2 cellular contexts compared by ENCODE assay signal in genomic region chr11:72091292-72091691, GRCh38.
TF ChIP-seq lines count a peak whose summit lies in the region.

No MANE protein-coding gene starts in this region.

TF ChIP-seq in IMR-90, 13 proteins besides CTCF, POLR2A, EP300 and RAD21 (continued from another document):
- TF ChIP-seq MAZ (IDR thresholded peaks at IDR 0.05; ENCODE audit: borderline replicate concordance, low read depth, low read length) (0 out of 2 replicates have a peak, but pooled peaks have one; percentile 30), RFX5 (IDR thresholded peaks at IDR 0.05; ENCODE audit: low read depth, low read length) (no peak), SMC3 (IDR thresholded peaks at IDR 0.05; ENCODE audit: low read depth, low read length) (peak; percentile 96), NFE2L2 (IDR thresholded peaks at IDR 0.05; ENCODE audit: low read depth, low read length) (no peak), RCOR1 (IDR thresholded peaks at IDR 0.05; ENCODE audit: insufficient replicate concordance, low read length) (no peak), BHLHE40 (IDR thresholded peaks at IDR 0.05; ENCODE audit: low read depth, low read length) (no peak)

TF ChIP-seq in SK-N-SH, 30 proteins besides CTCF, POLR2A, EP300 and RAD21 (continued from another document):
- TF ChIP-seq, protein P1, sequence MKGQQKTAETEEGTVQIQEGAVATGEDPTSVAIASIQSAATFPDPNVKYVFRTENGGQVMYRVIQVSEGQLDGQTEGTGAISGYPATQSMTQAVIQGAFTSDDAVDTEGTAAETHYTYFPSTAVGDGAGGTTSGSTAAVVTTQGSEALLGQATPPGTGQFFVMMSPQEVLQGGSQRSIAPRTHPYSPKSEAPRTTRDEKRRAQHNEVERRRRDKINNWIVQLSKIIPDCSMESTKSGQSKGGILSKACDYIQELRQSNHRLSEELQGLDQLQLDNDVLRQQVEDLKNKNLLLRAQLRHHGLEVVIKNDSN (IDR thresholded peaks at IDR 0.05; ENCODE audit: borderline replicate concordance, low read depth): no peak
- TF ChIP-seq SIN3A (IDR thresholded peaks at IDR 0.05; ENCODE audit: borderline replicate concordance, low read depth, low read length) (no peak), SMC3 (IDR thresholded peaks at IDR 0.05; ENCODE audit: low read depth, low read length) (peak; percentile 91), RCOR1 (IDR thresholded peaks at IDR 0.05; ENCODE audit: low read length) (no peak)
- TF ChIP-seq, protein P2, sequence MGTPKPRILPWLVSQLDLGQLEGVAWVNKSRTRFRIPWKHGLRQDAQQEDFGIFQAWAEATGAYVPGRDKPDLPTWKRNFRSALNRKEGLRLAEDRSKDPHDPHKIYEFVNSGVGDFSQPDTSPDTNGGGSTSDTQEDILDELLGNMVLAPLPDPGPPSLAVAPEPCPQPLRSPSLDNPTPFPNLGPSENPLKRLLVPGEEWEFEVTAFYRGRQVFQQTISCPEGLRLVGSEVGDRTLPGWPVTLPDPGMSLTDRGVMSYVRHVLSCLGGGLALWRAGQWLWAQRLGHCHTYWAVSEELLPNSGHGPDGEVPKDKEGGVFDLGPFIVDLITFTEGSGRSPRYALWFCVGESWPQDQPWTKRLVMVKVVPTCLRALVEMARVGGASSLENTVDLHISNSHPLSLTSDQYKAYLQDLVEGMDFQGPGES (IDR thresholded peaks at IDR 0.05; ENCODE audit: low read depth, low read length): no peak
